In the genomic region with DNA sequence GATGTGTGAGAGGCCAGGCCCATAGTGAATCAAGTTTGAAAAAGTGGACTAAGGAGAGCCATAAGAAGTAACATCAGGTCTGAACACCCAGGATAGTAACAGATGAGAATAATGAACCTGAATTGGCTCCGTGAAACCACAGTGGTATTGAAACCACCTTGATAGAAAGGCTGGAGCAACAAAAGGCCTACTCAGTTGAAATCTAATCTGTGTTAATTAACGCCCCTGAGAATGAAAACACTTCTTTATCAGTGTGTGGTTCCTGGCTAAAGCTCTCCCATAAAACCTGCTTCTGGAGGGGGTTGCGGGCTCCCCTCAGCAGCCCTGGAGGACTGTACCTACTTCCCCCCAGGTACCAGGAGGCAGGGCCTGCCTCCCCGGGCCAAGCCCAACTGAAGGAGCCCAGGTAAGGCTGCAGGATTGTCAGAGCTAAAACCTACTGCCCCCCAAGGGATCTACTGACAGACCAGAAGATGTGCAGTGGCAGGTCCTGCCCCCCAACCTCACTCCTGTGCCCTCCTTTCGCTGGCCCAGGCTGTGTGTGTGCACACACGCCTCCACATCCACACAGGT, we compare ENCODE assay signal across 19 cellular contexts. TPM values are rescaled to one million over a fixed set of nuclear protein-coding genes. Genes with fewer than 3 reads are reported as not detected.
DNase-seq lines count a peak whose midpoint lies in the region; ATAC-seq and TF ChIP-seq lines count a peak whose summit lies in the region.
"Had no signal": no experiment of that assay in that cellular context is flagged by ENCODE, and none has a peak within 500 bp of the region (broad histone marks: within the 10 kb centered on the region; RNA-seq: fewer than 3 reads in every experiment).

No MANE protein-coding gene starts in this region.

- no peak overlapping the region for H2BK12ac ChIP-seq in trophoblast cell (ENCODE audit: low read length)

- H3K36me3 ChIP-seq in trophoblast cell (ENCODE audit: control insufficient read depth in 1 of 2, insufficient read depth in 2 of 2, low read length in 2 of 2): no peaks in the 10 kb centered on the region

- no peak overlapping the region for H3K4me2 ChIP-seq in trophoblast cell (ENCODE audit: low read length)
- H3K4me2 ChIP-seq: A549 had no signal

- H3K27me3 ChIP-seq in trophoblast cell (ENCODE audit: insufficient read depth, low read length): no peaks in the 10 kb centered on the region

- H3K36me3 Mint-ChIP-seq in central memory CD8-positive, alpha-beta T cell (ENCODE audit: insufficient read depth): no peaks in the 10 kb centered on the region
- H3K36me3 Mint-ChIP-seq: CD8-positive, alpha-beta T cell; natural killer cell treated with Interleukin-12 subunit alpha and Interleukin-12 subunit beta and Interleukin-15 and Interleukin-18, amount 100 ng/mL, for 72 hours had no signal

- H3K9me3 Mint-ChIP-seq in central memory CD8-positive, alpha-beta T cell: no peaks in the 10 kb centered on the region
- H3K9me3 Mint-ChIP-seq: CD8-positive, alpha-beta T cell; natural killer cell treated with Interleukin-12 subunit alpha and Interleukin-12 subunit beta and Interleukin-15 and Interleukin-18, amount 100 ng/mL, for 72 hours had no signal

- H3K9me3 ChIP-seq in trophoblast cell (ENCODE audit: insufficient read depth, low read depth, low read length): no peaks in the 10 kb centered on the region
- H3K9me3 ChIP-seq: A549 had no signal

- no peaks in the 10 kb centered on the region for H3K27me3 Mint-ChIP-seq in central memory CD8-positive, alpha-beta T cell
- H3K27me3 Mint-ChIP-seq: natural killer cell treated with Interleukin-12 subunit alpha and Interleukin-12 subunit beta and Interleukin-15 and Interleukin-18, amount 100 ng/mL, for 72 hours had no signal

- H4K12ac ChIP-seq in trophoblast cell (ENCODE audit: low read depth, low read length): no peak overlapping the region

- H3K79me2 ChIP-seq in trophoblast cell (ENCODE audit: control insufficient read depth, insufficient read depth, low read length, poor library complexity): no peaks in the 10 kb centered on the region

- H3K4me1 ChIP-seq in trophoblast cell (ENCODE audit: control insufficient read depth in 1 of 2, insufficient read depth in 2 of 2, low read length in 2 of 2): peaks cover 12 to 18% of the 10 kb centered on the region in 2 experiments

- no peak overlapping the region for H2BK5ac ChIP-seq in trophoblast cell (ENCODE audit: low read depth, low read length, poor library complexity)

- DNase-seq in NCI-H345 (lab: John Stamatoyannopoulos, UW): peak; percentile 18
- no peak for DNase-seq in NCI-H345 treated with DMSO at 0.1 percent for 48 hours (lab: John Stamatoyannopoulos, UW; ENCODE audit: unreplicated experiment)
- DNase-seq in NCI-H2081 treated with DMSO at 0.1 percent for 48 hours (lab: John Stamatoyannopoulos, UW): peak; percentile 55
- no peak for DNase-seq in central memory CD8-positive, alpha-beta T cell (ENCODE audit: low spot score in 2 of 2)
- DNase-seq in trophoblast cell: no peak
- DNase-seq in NCI-H187 treated with DMSO at 0.1 percent for 48 hours (lab: John Stamatoyannopoulos, UW): no peak
- DNase-seq: activated CD8-positive, alpha-beta T cell treated with anti-CD3 and anti-CD28 coated beads, Interleukin-2, amount 10 ng/mL, durations not matched to agents 7 days and 5 days; activated effector memory CD4-positive, alpha-beta T cell treated with anti-CD3 and anti-CD28 coated beads, Interleukin-2, amount 50 U/mL, for 16 hours; CD8-positive, alpha-beta T cell; GF-D8; Karpas-422; left ventricle myocardium superior; NCI-H2227 treated with DMSO at 0.1 percent for 48 hours; stimulated activated CD4-positive, alpha-beta T cell treated with anti-CD3 and anti-CD28 coated beads, Interleukin-1b, Interleukin-23, amount 100 ng/mL, for 48 hours had no signal

- no peak overlapping the region for H3K4me3 Mint-ChIP-seq in central memory CD8-positive, alpha-beta T cell
- H3K4me3 Mint-ChIP-seq: activated CD8-positive, alpha-beta T cell treated with anti-CD3 and anti-CD28 coated beads, Interleukin-2, amount 10 ng/mL, durations not matched to agents 7 days and 5 days; CD8-positive, alpha-beta T cell; natural killer cell treated with Interleukin-12 subunit alpha and Interleukin-12 subunit beta and Interleukin-15 and Interleukin-18, amount 100 ng/mL, for 72 hours had no signal

- no peak overlapping the region for H2AFZ ChIP-seq in trophoblast cell (ENCODE audit: insufficient read depth, low read length, poor library complexity)

- no peak for TF ChIP-seq POLR2A in GM18505 (IDR thresholded peaks at IDR 0.05; ENCODE audit: borderline replicate concordance, extremely low read depth, insufficient read depth, insufficient read length)

- H3K79me1 ChIP-seq in trophoblast cell (ENCODE audit: low read length): no peaks in the 10 kb centered on the region

- no peak overlapping the region for H3K4me3 ChIP-seq in trophoblast cell (ENCODE audit: low read depth, low read length)
- H3K4me3 ChIP-seq: A549 had no signal

- peak overlapping the region; percentile 19 for H2AK5ac ChIP-seq in trophoblast cell (ENCODE audit: low read length)

- no peak overlapping the region for H3K4ac ChIP-seq in trophoblast cell (ENCODE audit: low read depth, low read length)

- no peak overlapping the region for H3K18ac ChIP-seq in trophoblast cell (ENCODE audit: low read length)

- H2BK120ac ChIP-seq in trophoblast cell (ENCODE audit: insufficient read depth, low read length, poor library complexity): no peak overlapping the region

- H3K9ac ChIP-seq in trophoblast cell (ENCODE audit: low read length): no peak overlapping the region

- peaks cover 5% of the 10 kb centered on the region for H3K4me1 Mint-ChIP-seq in central memory CD8-positive, alpha-beta T cell

- no CpG with 5 or more reads among the region's 6 CpGs for WGBS in trophoblast cell (ENCODE audit: extremely low coverage, insufficient coverage, insufficient read length)

- H3K27ac Mint-ChIP-seq in central memory CD8-positive, alpha-beta T cell (ENCODE audit: low read depth): peak overlapping the region; percentile 68
- H3K27ac Mint-ChIP-seq: activated CD8-positive, alpha-beta T cell treated with anti-CD3 and anti-CD28 coated beads, Interleukin-2, amount 10 ng/mL, durations not matched to agents 7 days and 5 days; CD8-positive, alpha-beta T cell; natural killer cell treated with Interleukin-12 subunit alpha and Interleukin-12 subunit beta and Interleukin-15 and Interleukin-18, amount 100 ng/mL, for 72 hours had no signal

- no peak overlapping the region for H3K23ac ChIP-seq in trophoblast cell (ENCODE audit: low read length)

- H3K27ac ChIP-seq in trophoblast cell (ENCODE audit: low read depth, low read length): no peak overlapping the region
- H3K27ac ChIP-seq: A549 had no signal

- H3K14ac ChIP-seq in trophoblast cell (ENCODE audit: low read length): no peak overlapping the region

- H4K91ac ChIP-seq in trophoblast cell (ENCODE audit: low read depth, low read length): no peak overlapping the region

- ATAC-seq in central memory CD8-positive, alpha-beta T cell (replicated peaks; ENCODE audit: extremely low read depth, poor library complexity, severe bottlenecking): no peak
- ATAC-seq in GM18505 (IDR thresholded peaks at IDR 0.05; ENCODE audit: unreplicated experiment): no peak
- no peak for ATAC-seq in GM21723 (IDR thresholded peaks at IDR 0.05; ENCODE audit: unreplicated experiment)
- ATAC-seq: A549; activated CD8-positive, alpha-beta T cell treated with anti-CD3 and anti-CD28 coated beads, Interleukin-2, amount 10 ng/mL, durations not matched to agents 7 days and 5 days; CD8-positive, alpha-beta T cell; left ventricle myocardium superior; SK-N-SH treated with all-trans-retinoic acid at 6 μM for 48 hours had no signal

- no peak overlapping the region for H4K8ac ChIP-seq in trophoblast cell (ENCODE audit: low read depth, low read length)

RNA-seq across cellular contexts. Expression of a gene that starts 54.6 kb away (rescaled TPM):
- 33.1 and 34.0 TPM in 2 replicates for polyA plus RNA-seq in trophoblast cell (2013)

Comparison
In these comparisons a context has a peak if more than half of its experiments do, and no peak if none do; other contexts are left out.
1. DNase-seq: peak in NCI-H345 (single experiment) and NCI-H2081 treated with DMSO at 0.1 percent for 48 hours (single experiment); none in NCI-H345 treated with DMSO at 0.1 percent for 48 hours (single experiment), central memory CD8-positive, alpha-beta T cell (0 of 2), trophoblast cell (0 of 2) and NCI-H187 treated with DMSO at 0.1 percent for 48 hours (single experiment).